10 cellular contexts compared by ENCODE assay signal in the genomic region with DNA sequence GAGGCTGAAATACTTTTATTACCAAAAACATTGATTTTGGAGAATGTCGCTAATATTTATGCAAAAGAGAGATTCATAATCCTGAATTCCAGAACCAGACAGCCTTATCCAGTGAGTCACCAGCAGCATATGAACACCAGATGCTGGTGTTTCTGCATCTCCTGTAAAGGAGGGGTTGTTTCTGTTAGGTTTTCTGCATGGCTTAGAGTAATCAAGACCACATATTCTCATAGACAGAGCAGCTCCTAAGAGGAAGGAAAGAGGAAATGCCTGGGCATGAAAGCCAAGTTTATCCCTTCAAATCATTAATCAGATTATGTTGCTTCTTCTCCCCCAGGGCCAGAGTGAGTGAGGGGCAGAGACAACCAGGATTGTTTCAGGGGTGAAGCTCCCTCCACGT.
A peak's percentile ranks its signal among the peaks of the same experiment; 100 is the strongest.
DNase-seq lines count a peak whose midpoint lies in the region; ATAC-seq and TF ChIP-seq lines count a peak whose summit lies in the region.
"Had no signal": no experiment of that assay in that cellular context is flagged by ENCODE, and none has a peak within 500 bp of the region (broad histone marks: within the 10 kb centered on the region; RNA-seq: fewer than 3 reads in every experiment).

No MANE protein-coding gene starts in this region.

- TF ChIP-seq CTCF in nephron progenitor cell (IDR thresholded peaks at IDR 0.05): no peak

- no peaks in the 10 kb centered on the region for H3K27me3 ChIP-seq in H7 (ENCODE audit: control insufficient read depth, insufficient read depth, low read length)

- H3K36me3 ChIP-seq in H7 (replicated peaks; ENCODE audit: control insufficient read depth, insufficient read depth, low read length): no peaks in the 10 kb centered on the region

- H3K4me3 Mint-ChIP-seq in nephron progenitor cell: no peak overlapping the region
- H3K4me3 Mint-ChIP-seq in activated T-helper 17 cell treated with anti-CD3 and anti-CD28 coated beads, Interleukin-2, amount 50 U/mL, for 72 hours: no peak overlapping the region

- no peaks in the 10 kb centered on the region for H3K4me1 Mint-ChIP-seq in nephron progenitor cell
- no peaks in the 10 kb centered on the region for H3K4me1 Mint-ChIP-seq in activated T-helper 17 cell treated with anti-CD3 and anti-CD28 coated beads, Interleukin-2, amount 50 U/mL, for 72 hours

- no peak overlapping the region for H3K4me3 ChIP-seq in H7 (ENCODE audit: insufficient read depth, low read depth, low read length)

- peak overlapping the region; percentile 14 for H3K27ac Mint-ChIP-seq in nephron progenitor cell
- no peak overlapping the region for H3K27ac Mint-ChIP-seq in activated T-helper 17 cell treated with anti-CD3 and anti-CD28 coated beads, Interleukin-2, amount 50 U/mL, for 72 hours

- H3K9me3 Mint-ChIP-seq in nephron progenitor cell: peaks cover 29% of the 10 kb centered on the region
- peaks cover 3% of the 10 kb centered on the region for H3K9me3 Mint-ChIP-seq in activated T-helper 17 cell treated with anti-CD3 and anti-CD28 coated beads, Interleukin-2, amount 50 U/mL, for 72 hours

- peaks cover 3% of the 10 kb centered on the region for H3K27me3 Mint-ChIP-seq in nephron progenitor cell (ENCODE audit: low read depth, poor library complexity)
- peaks cover 28% of the 10 kb centered on the region for H3K27me3 Mint-ChIP-seq in activated T-helper 17 cell treated with anti-CD3 and anti-CD28 coated beads, Interleukin-2, amount 50 U/mL, for 72 hours

- ATAC-seq in activated T-helper 17 cell treated with anti-CD3 and anti-CD28 coated beads, Interleukin-2, amount 50 U/mL, for 72 hours (replicated peaks): no peak

- DNase-seq in D341Med (ENCODE audit: low spot score) (peak; percentile 48), RPMI7951 (ENCODE audit: low read depth) (peak; percentile 95), fibroblast of gingiva (ENCODE audit: low read depth) (peak; percentile 88), nephron progenitor cell (no peak), NCI-H2107 (lab: John Stamatoyannopoulos, UW) (no peak), NCI-H1436 (lab: John Stamatoyannopoulos, UW) (no peak), H7 (no peak)
- DNase-seq: activated CD8-positive, alpha-beta memory T cell treated with anti-CD3 and anti-CD28 coated beads, Interleukin-2, amount 50 U/mL, for 4 hours; T-helper 1 cell had no signal

- H3K36me3 Mint-ChIP-seq in nephron progenitor cell (ENCODE audit: low read depth): peaks cover 5% of the 10 kb centered on the region
- no peaks in the 10 kb centered on the region for H3K36me3 Mint-ChIP-seq in activated T-helper 17 cell treated with anti-CD3 and anti-CD28 coated beads, Interleukin-2, amount 50 U/mL, for 72 hours (ENCODE audit: low read depth)

Comparison
In these comparisons a context has a peak if more than half of its experiments do, and no peak if none do; other contexts are left out.
1. DNase-seq: peak in D341Med (single experiment), RPMI7951 (single experiment) and fibroblast of gingiva (single experiment); none in nephron progenitor cell (single experiment), NCI-H2107 (single experiment), NCI-H1436 (single experiment) and H7 (single experiment).